Comparison of ENCODE assay signal across 8 cellular contexts in genomic region chr11:720642-721346, GRCh38. TPM values are rescaled to one million over a fixed set of nuclear protein-coding genes. Genes with fewer than 3 reads are reported as not detected.
DNase-seq lines count a peak whose midpoint lies in the region; ATAC-seq and TF ChIP-seq lines count a peak whose summit lies in the region.

No MANE protein-coding gene starts in this region.

- peaks cover 33% of the 10 kb centered on the region for H3K27me3 Mint-ChIP-seq in CD4-positive, alpha-beta T cell
- H3K27me3 Mint-ChIP-seq in activated CD8-positive, alpha-beta memory T cell treated with anti-CD3 and anti-CD28 coated beads, Interleukin-2, amount 10 ng/mL, durations not matched to agents 7 days and 5 days: peaks cover 26% of the 10 kb centered on the region

- peaks cover 7% of the 10 kb centered on the region for H3K4me1 Mint-ChIP-seq in CD4-positive, alpha-beta T cell (ENCODE audit: low read depth)
- H3K4me1 Mint-ChIP-seq in activated CD8-positive, alpha-beta memory T cell treated with anti-CD3 and anti-CD28 coated beads, Interleukin-2, amount 10 ng/mL, durations not matched to agents 7 days and 5 days: peaks cover 17% of the 10 kb centered on the region

- DNase-seq in CD4-positive, alpha-beta T cell: peak in 7 of 10 experiments; percentile 38 to 69 (median 51)
- DNase-seq in activated CD8-positive, alpha-beta memory T cell treated with anti-CD3 and anti-CD28 coated beads, Interleukin-2, amount 10 ng/mL, durations not matched to agents 7 days and 5 days: peak; percentile 61
- DNase-seq in iPS-NIHi11 (ENCODE audit: low spot score) (peak; percentile 95), posterior vena cava (ENCODE audit: low spot score) (no peak), NCI-H2196 (lab: John Stamatoyannopoulos, UW; ENCODE audit: unreplicated experiment) (no peak)

- intact Hi-C loops in CD4-positive, alpha-beta T cell (cut with DNase I, micrococcal nuclease): no loop called here
- intact Hi-C loops in posterior vena cava (cut with DNase I): loop anchor here (5.0 to 10.0 kb wide), 3 partner anchors 56 to 166 kb away; no protein-coding TSS in a partner anchor

- POLR2A ChIA-PET in CD4-positive, alpha-beta T cell (lab: Charles Lee): interaction anchor here (3.1 kb wide), 1 partner anchor 25 kb away, joined by 23 read pairs; the partner anchor contains the start of genes DEAF1 and TMEM80

- peaks cover 5% of the 10 kb centered on the region for H3K27me3 ChIP-seq in CD4-positive, alpha-beta T cell (ENCODE audit: control insufficient read depth, insufficient read depth, low read length)
- peaks cover 19% of the 10 kb centered on the region for H3K27me3 ChIP-seq in HUES64 (ENCODE audit: insufficient read depth, low read length)

- H3K27ac ChIP-seq in CD4-positive, alpha-beta T cell (ENCODE audit: low read depth, low read length): no peak overlapping the region
- no peak overlapping the region for H3K27ac ChIP-seq in HUES64 (ENCODE audit: low read depth, low read length)

- no peaks in the 10 kb centered on the region for H3K9me3 ChIP-seq in CD4-positive, alpha-beta T cell (ENCODE audit: control insufficient read depth, low read length)
- H3K9me3 ChIP-seq in HUES64 (ENCODE audit: insufficient read depth, low read depth, low read length): no peaks in the 10 kb centered on the region

- no peaks in the 10 kb centered on the region for H3K4me1 ChIP-seq in HUES64 (ENCODE audit: insufficient read depth, low read length)

- H3K4me3 Mint-ChIP-seq in CD4-positive, alpha-beta T cell: no peak overlapping the region
- peak overlapping the region; percentile 7 for H3K4me3 Mint-ChIP-seq in activated CD8-positive, alpha-beta memory T cell treated with anti-CD3 and anti-CD28 coated beads, Interleukin-2, amount 10 ng/mL, durations not matched to agents 7 days and 5 days

- H3K9me3 Mint-ChIP-seq in CD4-positive, alpha-beta T cell: peaks cover 3% of the 10 kb centered on the region
- H3K9me3 Mint-ChIP-seq in activated CD8-positive, alpha-beta memory T cell treated with anti-CD3 and anti-CD28 coated beads, Interleukin-2, amount 10 ng/mL, durations not matched to agents 7 days and 5 days (ENCODE audit: low read depth): no peaks in the 10 kb centered on the region

- peak overlapping the region; percentile 34 for H3K4me3 ChIP-seq in HUES64 (ENCODE audit: low read length)

- H3K36me3 ChIP-seq in HUES64 (ENCODE audit: insufficient read depth, low read length): no peaks in the 10 kb centered on the region

- H3K9ac ChIP-seq in HUES64 (ENCODE audit: low read depth, low read length): no peak overlapping the region

- CTCF ChIA-PET in CD4-positive, alpha-beta T cell (lab: Charles Lee): interaction anchor here (4.7 kb wide), 1 partner anchor 165 kb away, joined by 23 read pairs; no protein-coding TSS in a partner anchor
- CTCF ChIA-PET in activated CD8-positive, alpha-beta memory T cell treated with anti-CD3 and anti-CD28 coated beads, Interleukin-2, amount 10 ng/mL, durations not matched to agents 7 days and 5 days (lab: Charles Lee): interaction anchor here (0.8 to 10.1 kb wide), 5 partner anchors 18 to 167 kb away, joined by 3 to 150 read pairs (median 3); partner anchors contain the start of genes DEAF1, TALDO1 and TMEM80

- peak; percentile 29 for ATAC-seq in CD4-positive, alpha-beta T cell (ENCODE audit: poor library complexity)
- ATAC-seq in activated CD8-positive, alpha-beta memory T cell treated with anti-CD3 and anti-CD28 coated beads, Interleukin-2, amount 10 ng/mL, durations not matched to agents 7 days and 5 days: peak; percentile 72
- no peak for ATAC-seq in HG03135 (IDR thresholded peaks at IDR 0.05; ENCODE audit: unreplicated experiment)
- no peak for ATAC-seq in GM21526 (IDR thresholded peaks at IDR 0.05; ENCODE audit: low FRiP score, unreplicated experiment)

- H3K36me3 Mint-ChIP-seq in CD4-positive, alpha-beta T cell (ENCODE audit: low read depth): no peaks in the 10 kb centered on the region
- no peaks in the 10 kb centered on the region for H3K36me3 Mint-ChIP-seq in activated CD8-positive, alpha-beta memory T cell treated with anti-CD3 and anti-CD28 coated beads, Interleukin-2, amount 10 ng/mL, durations not matched to agents 7 days and 5 days

- WGBS in HUES64: 32% methylated on average over 63 of the region's 63 CpGs

- no peak overlapping the region for H3K27ac Mint-ChIP-seq in CD4-positive, alpha-beta T cell
- H3K27ac Mint-ChIP-seq in activated CD8-positive, alpha-beta memory T cell treated with anti-CD3 and anti-CD28 coated beads, Interleukin-2, amount 10 ng/mL, durations not matched to agents 7 days and 5 days: no peak overlapping the region

- no peak for TF ChIP-seq CTCF in CD4-positive, alpha-beta T cell (IDR thresholded peaks at IDR 0.05)

RNA-seq across cellular contexts. Expression of gene EPS8L2, which starts 14.8 kb away (rescaled TPM):
- 1 to 10 TPM; 3.5 to 4.0 TPM for total RNA-seq in CD4-positive, alpha-beta T cell
- 16.7 TPM for polyA plus RNA-seq in HUES64 (2013, experiment 1 of 2)
- polyA plus RNA-seq in HUES64 (2013, experiment 2 of 2): 15.1 TPM
- 10 to 100 TPM; 17.4 to 20.2 TPM for total RNA-seq in activated CD8-positive, alpha-beta memory T cell treated with anti-CD3 and anti-CD28 coated beads, Interleukin-2, amount 10 ng/mL, durations not matched to agents 7 days and 5 days
- 10 to 100 TPM; 23.8 to 38.3 TPM for total RNA-seq in posterior vena cava

RNA-seq across cellular contexts. Expression of gene TMEM80, which starts 25.2 kb away (rescaled TPM):
- 10 to 100 TPM; 21.0 to 22.0 TPM for total RNA-seq in CD4-positive, alpha-beta T cell
- polyA plus RNA-seq in HUES64 (2013, experiment 1 of 2): 13.7 TPM
- polyA plus RNA-seq in HUES64 (2013, experiment 2 of 2): 17.6 TPM
- 10 to 100 TPM; 23.5 to 26.0 TPM for total RNA-seq in activated CD8-positive, alpha-beta memory T cell treated with anti-CD3 and anti-CD28 coated beads, Interleukin-2, amount 10 ng/mL, durations not matched to agents 7 days and 5 days
- 10 to 100 TPM; 13.5 to 19.3 TPM for total RNA-seq in posterior vena cava

RNA-seq across cellular contexts. Expression of gene DEAF1, which starts 25.8 kb away (rescaled TPM):
- 10 to 100 TPM; 68.4 to 79.6 TPM for total RNA-seq in CD4-positive, alpha-beta T cell
- 41.2 TPM for polyA plus RNA-seq in HUES64 (2013, experiment 1 of 2)
- polyA plus RNA-seq in HUES64 (2013, experiment 2 of 2): 53.1 TPM
- 10 to 100 TPM; 39.0 to 40.1 TPM for total RNA-seq in activated CD8-positive, alpha-beta memory T cell treated with anti-CD3 and anti-CD28 coated beads, Interleukin-2, amount 10 ng/mL, durations not matched to agents 7 days and 5 days
- 10 to 100 TPM; 22.9 to 25.5 TPM for total RNA-seq in posterior vena cava

RNA-seq across cellular contexts. Expression of gene TALDO1, which starts 26.5 kb away (rescaled TPM):
- total RNA-seq in CD4-positive, alpha-beta T cell: 10 to 100 TPM; 26.2 to 27.7 TPM
- polyA plus RNA-seq in HUES64 (2013, experiment 1 of 2): 182 TPM
- polyA plus RNA-seq in HUES64 (2013, experiment 2 of 2): 176 TPM
- total RNA-seq in activated CD8-positive, alpha-beta memory T cell treated with anti-CD3 and anti-CD28 coated beads, Interleukin-2, amount 10 ng/mL, durations not matched to agents 7 days and 5 days: 100 to 1,000 TPM; 249 to 293 TPM
- total RNA-seq in posterior vena cava: 100 to 1,000 TPM in 1 of 2 donors, 10 to 100 TPM in 1; 76.8 to 109 TPM

RNA-seq across cellular contexts. Expression of gene GATD1, which starts 56.5 kb away (rescaled TPM):
- 10 to 100 TPM; 14.7 to 16.1 TPM for total RNA-seq in CD4-positive, alpha-beta T cell
- 21.3 TPM for polyA plus RNA-seq in HUES64 (2013, experiment 1 of 2)
- 22.1 TPM for polyA plus RNA-seq in HUES64 (2013, experiment 2 of 2)
- 10 to 100 TPM; 62.4 to 79.4 TPM for total RNA-seq in activated CD8-positive, alpha-beta memory T cell treated with anti-CD3 and anti-CD28 coated beads, Interleukin-2, amount 10 ng/mL, durations not matched to agents 7 days and 5 days
- total RNA-seq in posterior vena cava: 10 to 100 TPM; 33.0 to 38.8 TPM

Comparison
In these comparisons a context has a peak if more than half of its experiments do, and no peak if none do; other contexts are left out.
1. ATAC-seq: peak in CD4-positive, alpha-beta T cell (single experiment) and activated CD8-positive, alpha-beta memory T cell treated with anti-CD3 and anti-CD28 coated beads, Interleukin-2, amount 10 ng/mL, durations not matched to agents 7 days and 5 days (single experiment); none in HG03135 (single experiment) and GM21526 (single experiment).
2. DNase-seq: peak in CD4-positive, alpha-beta T cell (7 of 10), activated CD8-positive, alpha-beta memory T cell treated with anti-CD3 and anti-CD28 coated beads, Interleukin-2, amount 10 ng/mL, durations not matched to agents 7 days and 5 days (single experiment) and iPS-NIHi11 (single experiment); none in posterior vena cava (single experiment) and NCI-H2196 (single experiment).
3. intact Hi-C loops: an anchor here in posterior vena cava (5.0 to 10.0 kb wide); none called in CD4-positive, alpha-beta T cell.